ENCODE assay signal across 13 cellular contexts in genomic region chr19:49613374-49613773, GRCh38. TPM values are rescaled to one million over a fixed set of nuclear protein-coding genes. Genes with fewer than 3 reads are reported as not detected.
DNase-seq lines count a peak whose midpoint lies in the region; ATAC-seq and TF ChIP-seq lines count a peak whose summit lies in the region.
"Had no signal": no experiment of that assay in that cellular context is flagged by ENCODE, and none has a peak within 500 bp of the region (broad histone marks: within the 10 kb centered on the region; RNA-seq: fewer than 3 reads in every experiment).

No MANE protein-coding gene starts in this region.

- H3K36me3 Mint-ChIP-seq in activated naive CD4-positive, alpha-beta T cell treated with anti-CD3 and anti-CD28 coated beads for 36 hours (ENCODE audit: low read depth): peaks cover 28% of the 10 kb centered on the region

- H3K4me1 Mint-ChIP-seq in activated naive CD4-positive, alpha-beta T cell treated with anti-CD3 and anti-CD28 coated beads for 36 hours (ENCODE audit: low read depth): peaks cover 13% of the 10 kb centered on the region

- H3K9me3 Mint-ChIP-seq in activated naive CD4-positive, alpha-beta T cell treated with anti-CD3 and anti-CD28 coated beads for 36 hours: no peaks in the 10 kb centered on the region
- H3K9me3 Mint-ChIP-seq: activated naive CD4-positive, alpha-beta T cell treated with anti-CD3 and anti-CD28 coated beads, Interleukin-2, amount 50 U/mL, for 24 hours had no signal

- no peak overlapping the region for H3K27ac Mint-ChIP-seq in activated naive CD4-positive, alpha-beta T cell treated with anti-CD3 and anti-CD28 coated beads for 36 hours
- H3K27ac Mint-ChIP-seq: activated naive CD4-positive, alpha-beta T cell treated with anti-CD3 and anti-CD28 coated beads, Interleukin-2, amount 50 U/mL, for 24 hours had no signal

- DNase-seq in left cardiac atrium (no peak), cardiac septum (ENCODE audit: low spot score) (no peak), foreskin fibroblast (peak; percentile 51 to 65), posterior vena cava (ENCODE audit: low spot score) (no peak), NCI-H82 (lab: John Stamatoyannopoulos, UW) (no peak)
- DNase-seq in activated naive CD4-positive, alpha-beta T cell treated with anti-CD3 and anti-CD28 coated beads for 36 hours: no peak
- DNase-seq: activated CD4-positive, CD25-positive, alpha-beta regulatory T cell; NCI-H1048; Peyer's patch; substantia nigra had no signal

- ATAC-seq in left cardiac atrium (peak; percentile 36 to 42), SK-N-SH treated with all-trans-retinoic acid at 6 μM for 48 hours (peak; percentile 18; the same call in 2 of the 3 replicates), HG02763 (IDR thresholded peaks at IDR 0.05; ENCODE audit: unreplicated experiment) (no peak)

- no peak overlapping the region for H3K4me3 ChIP-seq in foreskin fibroblast (ENCODE audit: low read depth in 1 of 2, low read length in 2 of 2)
- H3K4me3 ChIP-seq: Peyer's patch had no signal

- H3K27me3 Mint-ChIP-seq in activated naive CD4-positive, alpha-beta T cell treated with anti-CD3 and anti-CD28 coated beads for 36 hours (ENCODE audit: low read depth): no peaks in the 10 kb centered on the region
- H3K27me3 Mint-ChIP-seq: activated naive CD4-positive, alpha-beta T cell treated with anti-CD3 and anti-CD28 coated beads, Interleukin-2, amount 50 U/mL, for 24 hours had no signal

- CTCF ChIA-PET in activated naive CD4-positive, alpha-beta T cell treated with anti-CD3 and anti-CD28 coated beads for 36 hours (lab: Charles Lee): interaction anchor here (0.6 to 0.7 kb wide), 2 partner anchors 103 to 147 kb away, joined by 3 read pairs; no protein-coding TSS in a partner anchor

- intact Hi-C loops in left cardiac atrium (cut with DNase I) (no loop called here), cardiac septum (cut with DNase I) (no loop called here), posterior vena cava (cut with DNase I) (no loop called here)
- intact Hi-C loops in activated naive CD4-positive, alpha-beta T cell treated with anti-CD3 and anti-CD28 coated beads for 36 hours (cut with micrococcal nuclease): no loop called here

- no peak overlapping the region for H3K4me3 Mint-ChIP-seq in activated naive CD4-positive, alpha-beta T cell treated with anti-CD3 and anti-CD28 coated beads for 36 hours
- H3K4me3 Mint-ChIP-seq: activated naive CD4-positive, alpha-beta T cell treated with anti-CD3 and anti-CD28 coated beads, Interleukin-2, amount 50 U/mL, for 24 hours had no signal

- no peak for TF ChIP-seq CTCF in foreskin fibroblast (IDR thresholded peaks at IDR 0.05; ENCODE audit: low read depth, low read length)

TF ChIP-seq in SK-N-SH treated with all-trans-retinoic acid at 6 μM for 48 hours, 23 proteins besides CTCF, POLR2A, EP300 and RAD21:
- no peak for TF ChIP-seq TCF4 (CRISPR knock-in tag; IDR thresholded peaks at IDR 0.05; ENCODE audit: borderline replicate concordance)
- TF ChIP-seq ZFP30 (CRISPR knock-in tag; IDR thresholded peaks at IDR 0.05): no peak
- TF ChIP-seq BACH2 (CRISPR knock-in tag; IDR thresholded peaks at IDR 0.05; ENCODE audit: borderline replicate concordance): no peak
- TF ChIP-seq ZC3H10 (CRISPR knock-in tag; IDR thresholded peaks at IDR 0.05): no peak
- no peak for TF ChIP-seq PATZ1 (CRISPR knock-in tag; IDR thresholded peaks at IDR 0.05; ENCODE audit: borderline replicate concordance)
- TF ChIP-seq ZNF565 (CRISPR knock-in tag; conservative IDR thresholded peaks at IDR 0.05; ENCODE audit: low read depth): no peak
- no peak for TF ChIP-seq TOX (CRISPR knock-in tag; IDR thresholded peaks at IDR 0.05; ENCODE audit: borderline replicate concordance)
- TF ChIP-seq TSHZ2 (CRISPR knock-in tag; IDR thresholded peaks at IDR 0.05): no peak
- no peak for TF ChIP-seq ISL1 (CRISPR knock-in tag; IDR thresholded peaks at IDR 0.05)
- no peak for TF ChIP-seq CREB5 (CRISPR knock-in tag; IDR thresholded peaks at IDR 0.05; ENCODE audit: low read depth)

RNA-seq across cellular contexts. Expression of gene PRR12, which starts 22.4 kb away (rescaled TPM):
- 10 to 100 TPM; 12.9 to 15.9 TPM for total RNA-seq in left cardiac atrium
- 15.9 TPM for total RNA-seq in cardiac septum
- total RNA-seq in posterior vena cava: 10 to 100 TPM; 18.8 to 21.7 TPM
- 10 to 100 TPM; 16.4 to 16.9 TPM for total RNA-seq in activated naive CD4-positive, alpha-beta T cell treated with anti-CD3 and anti-CD28 coated beads for 36 hours

RNA-seq across cellular contexts. Expression of gene RRAS, which starts 26.6 kb away (rescaled TPM):
- total RNA-seq in left cardiac atrium (10 to 100 TPM; 85.6 to 95.0 TPM), cardiac septum (171 TPM), posterior vena cava (100 to 1,000 TPM; 124 to 173 TPM)
- 1 to 10 TPM; 7.2 to 7.8 TPM for total RNA-seq in activated naive CD4-positive, alpha-beta T cell treated with anti-CD3 and anti-CD28 coated beads for 36 hours

RNA-seq across cellular contexts. Expression of gene SCAF1, which starts 28.6 kb away (rescaled TPM):
- total RNA-seq in left cardiac atrium (10 to 100 TPM; 38.6 to 46.9 TPM), cardiac septum (53.1 TPM), posterior vena cava (10 to 100 TPM; 43.5 to 55.1 TPM)
- 10 to 100 TPM; 39.9 to 41.9 TPM for total RNA-seq in activated naive CD4-positive, alpha-beta T cell treated with anti-CD3 and anti-CD28 coated beads for 36 hours

RNA-seq across cellular contexts. Expression of gene PRRG2, which starts 32.3 kb away (rescaled TPM):
- total RNA-seq in left cardiac atrium (1 to 10 TPM in 1 of 2 donors, under 1 TPM in 1; 0.68 to 1.1 TPM), cardiac septum (0.40 TPM), posterior vena cava (under 1 TPM; 0.46 to 0.52 TPM)
- under 1 TPM; 0.52 TPM for total RNA-seq in activated naive CD4-positive, alpha-beta T cell treated with anti-CD3 and anti-CD28 coated beads for 36 hours

RNA-seq across cellular contexts. Expression of gene NOSIP, which starts 33.0 kb away (rescaled TPM):
- total RNA-seq in left cardiac atrium (10 to 100 TPM; 43.6 to 48.6 TPM), cardiac septum (34.5 TPM), posterior vena cava (10 to 100 TPM; 35.8 to 36.0 TPM)
- 10 to 100 TPM; 76.4 to 77.4 TPM for total RNA-seq in activated naive CD4-positive, alpha-beta T cell treated with anti-CD3 and anti-CD28 coated beads for 36 hours

Comparison
In these comparisons a context has a peak if more than half of its experiments do, and no peak if none do; other contexts are left out.
1. DNase-seq: peak in foreskin fibroblast (2 of 2); none in left cardiac atrium (single experiment), cardiac septum (single experiment), posterior vena cava (single experiment), NCI-H82 (single experiment) and activated naive CD4-positive, alpha-beta T cell treated with anti-CD3 and anti-CD28 coated beads for 36 hours (single experiment).
2. RNA of gene RRAS, which starts 26.6 kb away (total RNA-seq): 124 to 173 TPM in posterior vena cava, 171 TPM in cardiac septum (single experiment) and 85.6 to 95.0 TPM in left cardiac atrium; 7.2 to 7.8 TPM in activated naive CD4-positive, alpha-beta T cell treated with anti-CD3 and anti-CD28 coated beads for 36 hours; every median in the first group is over 4 times any median in the second.